12 cellular contexts compared by ENCODE assay signal in genomic region chr3:101890716-101891115, GRCh38. TPM values are rescaled to one million over a fixed set of nuclear protein-coding genes. Genes with fewer than 3 reads are reported as not detected.
DNase-seq lines count a peak whose midpoint lies in the region; ATAC-seq and TF ChIP-seq lines count a peak whose summit lies in the region.
"Had no signal": no experiment of that assay in that cellular context is flagged by ENCODE, and none has a peak within 500 bp of the region (broad histone marks: within the 10 kb centered on the region; RNA-seq: fewer than 3 reads in every experiment).

No MANE protein-coding gene starts in this region.

- H3K27ac ChIP-seq in transverse colon: no peak overlapping the region

- no peaks in the 10 kb centered on the region for H3K4me1 Mint-ChIP-seq in natural killer cell treated with Interleukin-12 subunit alpha and Interleukin-12 subunit beta and Interleukin-15 and Interleukin-18, amount 100 ng/mL, for 72 hours (ENCODE audit: low read depth in 2 of 2)

- H3K4me1 ChIP-seq in transverse colon: peaks cover 0 to 18% (median 11%) of the 10 kb centered on the region in 4 donors

- no peaks in the 10 kb centered on the region for H3K36me3 ChIP-seq in transverse colon

- H3K27me3 Mint-ChIP-seq in natural killer cell treated with Interleukin-12 subunit alpha and Interleukin-12 subunit beta and Interleukin-15 and Interleukin-18, amount 100 ng/mL, for 72 hours: no peaks in the 10 kb centered on the region
- H3K27me3 Mint-ChIP-seq: activated naive CD8-positive, alpha-beta T cell treated with anti-CD3 and anti-CD28 coated beads, Interleukin-2, amount 10 ng/mL, durations not matched to agents 7 days and 5 days had no signal

- ATAC-seq in GM18508 (IDR thresholded peaks at IDR 0.05; ENCODE audit: insufficient read depth, unreplicated experiment) (peak; percentile 61), HG02678 (IDR thresholded peaks at IDR 0.05; ENCODE audit: unreplicated experiment) (peak; percentile 62)
- ATAC-seq in natural killer cell treated with Interleukin-12 subunit alpha and Interleukin-12 subunit beta and Interleukin-15 and Interleukin-18, amount 100 ng/mL, for 72 hours: peak; percentile 75 to 79
- ATAC-seq: K562 had no signal

- intact Hi-C loops in transverse colon (cut with DNase I; ENCODE audit: low total_unique reads): no loop called here

- TF ChIP-seq POLR2A in transverse colon (IDR thresholded peaks at IDR 0.05): no peak

- TF ChIP-seq EP300 in transverse colon (IDR thresholded peaks at IDR 0.05; ENCODE audit: low read depth): no peak

- H3K4me3 ChIP-seq in transverse colon: no peak overlapping the region
- H3K4me3 ChIP-seq: K562 had no signal

- no peaks in the 10 kb centered on the region for H3K27me3 ChIP-seq in transverse colon

- no peaks in the 10 kb centered on the region for H3K9me3 ChIP-seq in transverse colon

- in situ Hi-C loops in transverse colon (cut with MboI; ENCODE audit: low pct_ligation_motif_present in 1 of 4, low pct_unique_long_range_greater_than_20kb in 1 of 4, low sequenced_read_pairs in 3 of 4): no loop called here

- H3K36me3 Mint-ChIP-seq in natural killer cell treated with Interleukin-12 subunit alpha and Interleukin-12 subunit beta and Interleukin-15 and Interleukin-18, amount 100 ng/mL, for 72 hours: no peaks in the 10 kb centered on the region

- DNase-seq in amniotic epithelial cell (ENCODE audit: low read depth) (peak; percentile 31), NCI-H1105 (lab: John Stamatoyannopoulos, UW) (no peak), transverse colon (no peak), NCI-H526 treated with DMSO at 0.1 percent for 48 hours (lab: John Stamatoyannopoulos, UW) (no peak)
- no peak for DNase-seq in natural killer cell treated with Interleukin-12 subunit alpha and Interleukin-12 subunit beta and Interleukin-15 and Interleukin-18, amount 100 ng/mL, for 72 hours (ENCODE audit: low spot score)
- DNase-seq: activated naive CD8-positive, alpha-beta T cell treated with anti-CD3 and anti-CD28 coated beads, Interleukin-2, amount 10 ng/mL, durations not matched to agents 7 days and 5 days; GDM1; stimulated activated CD4-positive, alpha-beta T cell treated with anti-CD3 and anti-CD28 coated beads, Interleukin-4, amount 100 ng/mL, for 4 hours; T1000 had no signal

- H3K9me3 Mint-ChIP-seq in natural killer cell treated with Interleukin-12 subunit alpha and Interleukin-12 subunit beta and Interleukin-15 and Interleukin-18, amount 100 ng/mL, for 72 hours: peaks cover 2% of the 10 kb centered on the region

- no peak overlapping the region for H3K4me3 Mint-ChIP-seq in natural killer cell treated with Interleukin-12 subunit alpha and Interleukin-12 subunit beta and Interleukin-15 and Interleukin-18, amount 100 ng/mL, for 72 hours
- H3K4me3 Mint-ChIP-seq: activated naive CD8-positive, alpha-beta T cell treated with anti-CD3 and anti-CD28 coated beads, Interleukin-2, amount 10 ng/mL, durations not matched to agents 7 days and 5 days had no signal

- H3K27ac Mint-ChIP-seq in natural killer cell treated with Interleukin-12 subunit alpha and Interleukin-12 subunit beta and Interleukin-15 and Interleukin-18, amount 100 ng/mL, for 72 hours: peak overlapping the region in 1 of 2 donors; percentile 12
- H3K27ac Mint-ChIP-seq: activated naive CD8-positive, alpha-beta T cell treated with anti-CD3 and anti-CD28 coated beads, Interleukin-2, amount 10 ng/mL, durations not matched to agents 7 days and 5 days had no signal

- no peak for TF ChIP-seq CTCF in transverse colon (IDR thresholded peaks at IDR 0.05)

RNA-seq across cellular contexts. Expression of gene NFKBIZ, which starts 41.4 kb away (rescaled TPM):
- total RNA-seq in natural killer cell treated with Interleukin-12 subunit alpha and Interleukin-12 subunit beta and Interleukin-15 and Interleukin-18, amount 100 ng/mL, for 72 hours: 100 to 1,000 TPM; 314 to 418 TPM
- total RNA-seq in transverse colon: 100 to 1,000 TPM in 3 of 4 donors, 10 to 100 TPM in 1; 92.4 to 333 (median 176) TPM
